ENCODE assay signal across 27 cellular contexts in genomic region chr18:8396244-8396643, GRCh38.
"Had no signal": no experiment of that assay in that cellular context is flagged by ENCODE, and none has a peak within 500 bp of the region (broad histone marks: within the 10 kb centered on the region; RNA-seq: fewer than 3 reads in every experiment).

No MANE protein-coding gene starts in this region.

- H3K9me3 ChIP-seq: ovary, psoas muscle, right lobe of liver, sigmoid colon, stomach, thoracic aorta, thyroid gland, tibial nerve, upper lobe of left lung, vagina had no signal

- H3K36me3 ChIP-seq: neural progenitor cell, ovary had no signal

- H3K27me3 Mint-ChIP-seq: natural killer cell treated with Interleukin-12 subunit alpha and Interleukin-12 subunit beta and Interleukin-15 and Interleukin-18, amount 100 ng/mL, for 72 hours; progenitor cell of endocrine pancreas; stimulated activated naive B cell treated with anti-CD40 and anti-IgM and Interleukin-4, amounts not matched to agents 10 μg/mL and 1 μg/mL and 100 μg/mL, for 72 hours; stimulated activated naive CD8-positive, alpha-beta T cell treated with anti-CD3 and anti-CD28 coated beads, Interleukin-15, Interleukin-2, amounts not matched to agents 100 ng/mL and 50 ng/mL, for 24 hours had no signal

- H3K79me2 ChIP-seq: parathyroid adenoma had no signal

- H3K27me3 ChIP-seq: neural progenitor cell, ovary, right lobe of liver, sigmoid colon, stomach, thyroid gland, tibial nerve, upper lobe of left lung, vagina had no signal

- DNase-seq: occipital lobe; ovary; posterior cingulate gyrus; psoas muscle; right cardiac atrium; right lobe of liver; sigmoid colon; small intestine; stimulated activated CD4-positive, alpha-beta T cell treated with anti-CD3 and anti-CD28 coated beads, Interleukin-15, amount 100 ng/mL, for 24 hours; stimulated activated CD4-positive, alpha-beta T cell treated with anti-CD3 and anti-CD28 coated beads, Interleukin-2, amount 100 ng/mL, for 24 hours; stimulated activated CD4-positive, alpha-beta T cell treated with anti-CD3 and anti-CD28 coated beads, Interleukin-2, amount 100 ng/mL, for 48 hours; stimulated activated CD4-positive, alpha-beta T cell treated with anti-CD3 and anti-CD28 coated beads, Interleukin-4, amount 100 ng/mL, for 24 hours; stimulated activated naive B cell treated with anti-CD40 and anti-IgM and Interleukin-4, amounts not matched to agents 10 μg/mL and 1 μg/mL and 100 μg/mL, for 72 hours; stimulated activated naive CD4-positive, alpha-beta T cell treated with Interleukin-2 at 50 U/mL for 16 hours; stomach; thyroid gland; trophoblast cell; upper lobe of left lung had no signal

- H3K9me3 Mint-ChIP-seq: natural killer cell treated with Interleukin-12 subunit alpha and Interleukin-12 subunit beta and Interleukin-15 and Interleukin-18, amount 100 ng/mL, for 72 hours; neural progenitor cell; stimulated activated effector memory CD8-positive, alpha-beta T cell treated with anti-CD3 and anti-CD28 coated beads, Interleukin-12 subunit alpha, Interleukin-12 subunit beta, amount 100 ng/mL, for 72 hours; stimulated activated naive B cell treated with anti-CD40 and anti-IgM and Interleukin-4, amounts not matched to agents 10 μg/mL and 1 μg/mL and 100 μg/mL, for 72 hours; stimulated activated naive CD8-positive, alpha-beta T cell treated with anti-CD3 and anti-CD28 coated beads, Interleukin-15, Interleukin-2, amounts not matched to agents 100 ng/mL and 50 ng/mL, for 24 hours had no signal

- H3K9ac ChIP-seq: neural progenitor cell, parathyroid adenoma had no signal

- H3K27ac Mint-ChIP-seq: natural killer cell treated with Interleukin-12 subunit alpha and Interleukin-12 subunit beta and Interleukin-15 and Interleukin-18, amount 100 ng/mL, for 72 hours; neural progenitor cell; progenitor cell of endocrine pancreas; stimulated activated effector memory CD8-positive, alpha-beta T cell treated with anti-CD3 and anti-CD28 coated beads, Interleukin-12 subunit alpha, Interleukin-12 subunit beta, amount 100 ng/mL, for 72 hours; stimulated activated naive B cell treated with anti-CD40 and anti-IgM and Interleukin-4, amounts not matched to agents 10 μg/mL and 1 μg/mL and 100 μg/mL, for 72 hours; stimulated activated naive CD8-positive, alpha-beta T cell treated with anti-CD3 and anti-CD28 coated beads, Interleukin-15, Interleukin-2, amounts not matched to agents 100 ng/mL and 50 ng/mL, for 24 hours had no signal

- H3K36me3 Mint-ChIP-seq: natural killer cell treated with Interleukin-12 subunit alpha and Interleukin-12 subunit beta and Interleukin-15 and Interleukin-18, amount 100 ng/mL, for 72 hours; stimulated activated naive B cell treated with anti-CD40 and anti-IgM and Interleukin-4, amounts not matched to agents 10 μg/mL and 1 μg/mL and 100 μg/mL, for 72 hours had no signal

- H3K4me2 ChIP-seq: neural progenitor cell had no signal

- ATAC-seq: psoas muscle; right cardiac atrium; right lobe of liver; stimulated activated effector memory CD8-positive, alpha-beta T cell treated with anti-CD3 and anti-CD28 coated beads, Interleukin-12 subunit alpha, Interleukin-12 subunit beta, amount 100 ng/mL, for 72 hours; stimulated activated naive B cell treated with anti-CD40 and anti-IgM and Interleukin-4, amounts not matched to agents 10 μg/mL and 1 μg/mL and 100 μg/mL, for 72 hours had no signal

- H3K27ac ChIP-seq: neural progenitor cell, ovary, parathyroid adenoma, psoas muscle, right lobe of liver, sigmoid colon, stomach, thoracic aorta, thyroid gland, tibial nerve, upper lobe of left lung, vagina had no signal

- H2AFZ ChIP-seq: neural progenitor cell, parathyroid adenoma had no signal

- H3K4me3 ChIP-seq: neural progenitor cell, ovary, psoas muscle, right lobe of liver, sigmoid colon, stomach, thoracic aorta, thyroid gland, tibial nerve, upper lobe of left lung, vagina had no signal

- H3K4me1 Mint-ChIP-seq: stimulated activated effector memory CD8-positive, alpha-beta T cell treated with anti-CD3 and anti-CD28 coated beads, Interleukin-12 subunit alpha, Interleukin-12 subunit beta, amount 100 ng/mL, for 72 hours; stimulated activated naive B cell treated with anti-CD40 and anti-IgM and Interleukin-4, amounts not matched to agents 10 μg/mL and 1 μg/mL and 100 μg/mL, for 72 hours had no signal

- H3K4me1 ChIP-seq: neural progenitor cell, parathyroid adenoma, psoas muscle, right lobe of liver, sigmoid colon, thyroid gland, tibial nerve, upper lobe of left lung, vagina had no signal

- H3K4me3 Mint-ChIP-seq: natural killer cell treated with Interleukin-12 subunit alpha and Interleukin-12 subunit beta and Interleukin-15 and Interleukin-18, amount 100 ng/mL, for 72 hours; neural progenitor cell; stimulated activated effector memory CD8-positive, alpha-beta T cell treated with anti-CD3 and anti-CD28 coated beads, Interleukin-12 subunit alpha, Interleukin-12 subunit beta, amount 100 ng/mL, for 72 hours; stimulated activated naive B cell treated with anti-CD40 and anti-IgM and Interleukin-4, amounts not matched to agents 10 μg/mL and 1 μg/mL and 100 μg/mL, for 72 hours; stimulated activated naive CD8-positive, alpha-beta T cell treated with anti-CD3 and anti-CD28 coated beads, Interleukin-15, Interleukin-2, amounts not matched to agents 100 ng/mL and 50 ng/mL, for 24 hours had no signal
